ENCODE assay signal across 12 cellular contexts in genomic region chr2:33015421-33016142, GRCh38.
DNase-seq lines count a peak whose midpoint lies in the region; ATAC-seq, FAIRE-seq and TF ChIP-seq lines count a peak whose summit lies in the region.
"Had no signal": no experiment of that assay in that cellular context is flagged by ENCODE, and none has a peak within 500 bp of the region (broad histone marks: within the 10 kb centered on the region; RNA-seq: fewer than 3 reads in every experiment).

No MANE protein-coding gene starts in this region.

- no peak overlapping the region for H3K9ac ChIP-seq in HepG2 (ENCODE audit: insufficient read depth, low read depth, low read length)
- H3K9ac ChIP-seq in Karpas-422 (ENCODE audit: low read length) = no peak overlapping the region

- TF ChIP-seq CTCF in epithelial cell of esophagus (IDR thresholded peaks at IDR 0.05; ENCODE audit: insufficient read depth, low read depth, low read length, missing control alignments) (no peak), HepG2 (CRISPR knock-in tag; IDR thresholded peaks at IDR 0.05) (no peak), GM10248 (IDR thresholded peaks at IDR 0.05; ENCODE audit: control extremely low read depth, extremely low read depth, low read depth, missing control alignments) (no peak), GM20000 (IDR thresholded peaks at IDR 0.05; ENCODE audit: extremely low read depth, missing control alignments) (no peak)

- no peaks in the 10 kb centered on the region for H4K20me1 ChIP-seq in HepG2 (ENCODE audit: insufficient read depth, low read length)
- H4K20me1 ChIP-seq in Karpas-422 (ENCODE audit: insufficient read depth, low read depth, low read length) = no peaks in the 10 kb centered on the region

- peaks cover 36% of the 10 kb centered on the region for H3K4me1 ChIP-seq in ACC112 (ENCODE audit: control insufficient read depth, insufficient read depth, low read length, unreplicated experiment)
- peaks cover 20% of the 10 kb centered on the region for H3K4me1 ChIP-seq in HepG2 (ENCODE audit: insufficient read depth, low read length)
- H3K4me1 ChIP-seq in Karpas-422 (ENCODE audit: low read length) = no peaks in the 10 kb centered on the region

- TF ChIP-seq EP300 in HepG2 (IDR thresholded peaks at IDR 0.05; ENCODE audit: low read depth in 2 of 2, low read length in 2 of 2) (no peak), HepG2 (CRISPR knock-in tag; IDR thresholded peaks at IDR 0.05; ENCODE audit: borderline replicate concordance) (no peak)

- H3K36me3 ChIP-seq in ACC112 (ENCODE audit: insufficient read depth, low read length) (no peaks in the 10 kb centered on the region), HepG2 (replicated peaks in 1 of 2; ENCODE audit: control insufficient read depth in 1 of 2, insufficient read depth in 2 of 2, low read length in 2 of 2) (no peaks in the 10 kb centered on the region), Karpas-422 (ENCODE audit: insufficient read depth, low read length) (no peaks in the 10 kb centered on the region)
- H3K36me3 ChIP-seq: tibial artery had no signal

- ATAC-seq in HepG2 = peak; percentile 76
- ATAC-seq: T-cell had no signal

- TF ChIP-seq POLR2A in HepG2 (IDR thresholded peaks at IDR 0.05; ENCODE audit: insufficient read depth in 1 of 2, low read depth in 2 of 2, low read length in 2 of 2) = no peak

- POLR2A ChIA-PET in HepG2 (lab: Yijun Ruan, JAX) (no interaction called here), GM10248 (lab: Yijun Ruan, JAX) (no interaction called here)

- no peak for TF ChIP-seq RAD21 in HepG2 (CRISPR knock-in tag; IDR thresholded peaks at IDR 0.05)

- no peaks in the 10 kb centered on the region for H3K27me3 ChIP-seq in ACC112 (ENCODE audit: insufficient read depth, low read length)
- no peaks in the 10 kb centered on the region for H3K27me3 ChIP-seq in HepG2 (ENCODE audit: control insufficient read depth in 1 of 2, insufficient read depth in 2 of 2, low read length in 2 of 2)
- H3K27me3 ChIP-seq in Karpas-422 (ENCODE audit: low read length) = no peaks in the 10 kb centered on the region
- H3K27me3 ChIP-seq: tibial artery had no signal

- no peak overlapping the region for H3K4me3 ChIP-seq in ACC112 (ENCODE audit: low read depth, low read length)
- H3K4me3 ChIP-seq in epithelial cell of esophagus (ENCODE audit: low read length) = no peak overlapping the region
- no peak overlapping the region for H3K4me3 ChIP-seq in HepG2 (replicated peaks in 1 of 3; ENCODE audit: insufficient read depth in 1 of 3, low read depth in 2 of 3, low read length in 3 of 3)
- no peak overlapping the region for H3K4me3 ChIP-seq in Karpas-422 (ENCODE audit: low read length)
- H3K4me3 ChIP-seq: tibial artery had no signal

- no peaks in the 10 kb centered on the region for H3K9me2 ChIP-seq in Karpas-422 (replicated peaks; ENCODE audit: insufficient read depth, low read length)

- no peaks in the 10 kb centered on the region for H3K79me2 ChIP-seq in ACC112 (ENCODE audit: control insufficient read depth, insufficient read depth, low read length, unreplicated experiment)
- H3K79me2 ChIP-seq in HepG2 (ENCODE audit: insufficient read depth, low read length) = no peaks in the 10 kb centered on the region
- H3K79me2 ChIP-seq in Karpas-422 (ENCODE audit: low read length) = no peaks in the 10 kb centered on the region

- peak overlapping the region; percentile 3 for H2AFZ ChIP-seq in ACC112 (ENCODE audit: low read length, unreplicated experiment)
- H2AFZ ChIP-seq in HepG2 (ENCODE audit: low read length) = no peak overlapping the region
- no peak overlapping the region for H2AFZ ChIP-seq in Karpas-422 (ENCODE audit: low read length)

- H3K4me2 ChIP-seq in HepG2 (ENCODE audit: low read depth, low read length) (no peak overlapping the region), Karpas-422 (ENCODE audit: low read depth, low read length, poor library complexity, severe bottlenecking) (no peak overlapping the region)

- in situ Hi-C loops in HepG2 (cut with HindIII; ENCODE audit: extremely low pct_ligation_motif_present, low pct_unique_long_range_greater_than_20kb) = no loop called here

- H3K27ac ChIP-seq in ACC112 (ENCODE audit: low read depth, low read length) (no peak overlapping the region), HepG2 (ENCODE audit: extremely low read length, insufficient read depth, low read length) (no peak overlapping the region), Karpas-422 (ENCODE audit: low read length) (no peak overlapping the region)

- CTCF ChIA-PET in HepG2 (lab: Yijun Ruan, JAX; ENCODE audit: low intra/inter-chr PET ratio, low total read pairs) = no interaction called here
- CTCF ChIA-PET in GM10248 (lab: Yijun Ruan, JAX) = no interaction called here

- BruUV-seq in HepG2 (replicated peaks; lab: Mats Ljungman, UMichigan) = no TSS peak

- intact Hi-C loops in HepG2 (cut with micrococcal nuclease; ENCODE audit: unreplicated experiment) = no loop called here

- 10% methylated on average over 4 of the region's 4 CpGs for WGBS in HepG2 (ENCODE audit: low lambda C conversion rate)

- no peak for FAIRE-seq in HepG2 (lab: Jason Lieb, UNC)

- H3K9me3 ChIP-seq in HepG2 (ENCODE audit: low read length) (no peaks in the 10 kb centered on the region), Karpas-422 (ENCODE audit: low read length) (no peaks in the 10 kb centered on the region)
- H3K9me3 ChIP-seq: tibial artery had no signal

- DNase-seq in LoVo (ENCODE audit: low spot score) = peak; percentile 91
- DNase-seq in epithelial cell of esophagus (ENCODE audit: low read depth) = peak; percentile 62
- peak; percentile 80 for DNase-seq in HepG2 (ENCODE audit: low spot score)
- no peak for DNase-seq in NCI-H510A (lab: John Stamatoyannopoulos, UW)
- no peak for DNase-seq in Karpas-422
- no peak for DNase-seq in GM10248 (ENCODE audit: extremely low spot score)
- no peak for DNase-seq in GM20000 (ENCODE audit: low spot score)
- DNase-seq: glutamatergic neuron, NCI-H510A treated with DMSO at 0.1 percent for 48 hours, T-cell, tibial artery had no signal

TF ChIP-seq in HepG2, 621 proteins besides CTCF, POLR2A, EP300 and RAD21:
- no peak for TF ChIP-seq ZNF724P (CRISPR knock-in tag; IDR thresholded peaks at IDR 0.05; ENCODE audit: borderline replicate concordance)
- 0 out of 2 replicates have a peak, but pooled peaks have one; percentile 16 for TF ChIP-seq ZNF644 (CRISPR knock-in tag; IDR thresholded peaks at IDR 0.05; ENCODE audit: low read depth)
- TF ChIP-seq HNF4A (CRISPR knock-in tag; IDR thresholded peaks at IDR 0.05) = peak; percentile 48; the same call in 1 of the 2 replicates
- TF ChIP-seq ZNF652 (CRISPR knock-in tag; IDR thresholded peaks at IDR 0.05; ENCODE audit: borderline replicate concordance, low read depth) = no peak
- TF ChIP-seq HNF4G (IDR thresholded peaks at IDR 0.05; ENCODE audit: borderline replicate concordance, low read depth, low read length) = 0 out of 2 replicates have a peak, but pooled peaks have one; percentile 9
- no peak for TF ChIP-seq HNF4G (CRISPR knock-in tag; IDR thresholded peaks at IDR 0.05; ENCODE audit: borderline replicate concordance, low read depth)
- no peak for TF ChIP-seq ZNF781 (CRISPR knock-in tag; IDR thresholded peaks at IDR 0.05; ENCODE audit: borderline replicate concordance, not compliant biosample characterization)
- TF ChIP-seq ZNF44 (CRISPR knock-in tag; IDR thresholded peaks at IDR 0.05) = no peak
- peak; percentile 58; the same call in 1 of the 2 replicates for TF ChIP-seq ZNF3 (CRISPR knock-in tag; IDR thresholded peaks at IDR 0.05)
- TF ChIP-seq SAP130 (CRISPR knock-in tag; IDR thresholded peaks at IDR 0.05; ENCODE audit: low read depth) = no peak
- peak; percentile 20; the same call in 1 of the 2 replicates for TF ChIP-seq EHMT2 (IDR thresholded peaks at IDR 0.05; ENCODE audit: borderline replicate concordance, low read depth, low read length)
- no peak for TF ChIP-seq NONO (IDR thresholded peaks at IDR 0.05)
- TF ChIP-seq NONO (CRISPR knock-in tag; conservative IDR thresholded peaks at IDR 0.05) = no peak

Comparison
In these comparisons a context has a peak if more than half of its experiments do, and no peak if none do; other contexts are left out.
1. DNase-seq: peak in LoVo (single experiment), epithelial cell of esophagus (single experiment) and HepG2 (single experiment); none in NCI-H510A (single experiment), Karpas-422 (single experiment), GM10248 (single experiment) and GM20000 (single experiment).